ENCODE assay signal across 17 cellular contexts in genomic region chr5:174872271-174872670, GRCh38.
DNase-seq lines count a peak whose midpoint lies in the region; TF ChIP-seq lines count a peak whose summit lies in the region.
"Had no signal": no experiment of that assay in that cellular context is flagged by ENCODE, and none has a peak within 500 bp of the region (broad histone marks: within the 10 kb centered on the region; RNA-seq: fewer than 3 reads in every experiment).

No MANE protein-coding gene starts in this region.

- peaks cover 10% of the 10 kb centered on the region for H3K27me3 ChIP-seq in A673 (replicated peaks; ENCODE audit: insufficient read depth, low read depth, low read length, poor library complexity)
- H3K27me3 ChIP-seq: BLaER1 had no signal

- no peaks in the 10 kb centered on the region for H3K9me3 ChIP-seq in A673 (ENCODE audit: low read depth, low read length, poor library complexity, severe bottlenecking)
- H3K9me3 ChIP-seq: BLaER1, HAP-1 had no signal

- no TSS peak for BruUV-seq in A673 (replicated peaks; lab: Mats Ljungman, UMichigan)

- CTCF ChIA-PET in A673 (lab: Charles Lee), result no interaction called here

- no peak overlapping the region for H3K27ac ChIP-seq in A673 (ENCODE audit: low read depth, low read length, poor library complexity, severe bottlenecking)
- H3K27ac ChIP-seq: BLaER1, PC-9 had no signal

- intact Hi-C loops in A673 (cut with micrococcal nuclease; ENCODE audit: unreplicated experiment), result no loop called here

- no peaks in the 10 kb centered on the region for H3K36me3 ChIP-seq in A673 (ENCODE audit: insufficient read depth, low read length, poor library complexity, severe bottlenecking)
- H3K36me3 ChIP-seq: BLaER1, HAP-1 had no signal

- no peaks in the 10 kb centered on the region for H3K4me1 ChIP-seq in A673 (ENCODE audit: insufficient read depth, low read length, poor library complexity, severe bottlenecking)
- H3K4me1 ChIP-seq: BLaER1, HAP-1 had no signal

- H3K4me3 ChIP-seq in choroid plexus epithelial cell (ENCODE audit: low read depth, low read length) (no peak overlapping the region), retinal pigment epithelial cell (ENCODE audit: low read length) (no peak overlapping the region), A673 (ENCODE audit: low read depth, low read length, poor library complexity, severe bottlenecking) (no peak overlapping the region)
- H3K4me3 ChIP-seq: BLaER1, HAP-1, PC-9 had no signal

- DNase-seq in EH (ENCODE audit: low read depth), result peak; percentile 9
- peak; percentile 4 for DNase-seq in NCI-H2227 (lab: John Stamatoyannopoulos, UW; ENCODE audit: unreplicated experiment)
- peak; percentile 1 for DNase-seq in choroid plexus epithelial cell (ENCODE audit: low read depth)
- peak; percentile 2 for DNase-seq in retinal pigment epithelial cell (ENCODE audit: low read depth)
- no peak for DNase-seq in NCI-H524 (lab: John Stamatoyannopoulos, UW)
- no peak for DNase-seq in NCI-H446 treated with DMSO at 0.1 percent for 48 hours (lab: John Stamatoyannopoulos, UW)
- DNase-seq in A673 (ENCODE audit: low spot score), result no peak
- DNase-seq: CD4-positive, alpha-beta memory T cell; IMR-90; NCI-H1105; NCI-H2081; NCI-H2171 treated with DMSO at 0.1 percent for 48 hours; NCI-H510A; NCI-H774; PC-9 had no signal

- POLR2A ChIA-PET in A673 (lab: Charles Lee; ENCODE audit: low non-redundant PET), result no interaction called here

- TF ChIP-seq CTCF in choroid plexus epithelial cell (conservative IDR thresholded peaks at IDR 0.05; ENCODE audit: low read depth, low read length) (no peak), retinal pigment epithelial cell (conservative IDR thresholded peaks at IDR 0.05; ENCODE audit: low read depth, low read length) (no peak), A673 (conservative IDR thresholded peaks at IDR 0.05; ENCODE audit: low read depth, low read length) (no peak)

Comparison
In these comparisons a context has a peak if more than half of its experiments do, and no peak if none do; other contexts are left out.
1. DNase-seq: peak in EH (single experiment), NCI-H2227 (single experiment), choroid plexus epithelial cell (single experiment) and retinal pigment epithelial cell (single experiment); none in NCI-H524 (0 of 2), NCI-H446 treated with DMSO at 0.1 percent for 48 hours (single experiment) and A673 (single experiment).